8 cellular contexts compared by ENCODE assay signal in the genomic region with DNA sequence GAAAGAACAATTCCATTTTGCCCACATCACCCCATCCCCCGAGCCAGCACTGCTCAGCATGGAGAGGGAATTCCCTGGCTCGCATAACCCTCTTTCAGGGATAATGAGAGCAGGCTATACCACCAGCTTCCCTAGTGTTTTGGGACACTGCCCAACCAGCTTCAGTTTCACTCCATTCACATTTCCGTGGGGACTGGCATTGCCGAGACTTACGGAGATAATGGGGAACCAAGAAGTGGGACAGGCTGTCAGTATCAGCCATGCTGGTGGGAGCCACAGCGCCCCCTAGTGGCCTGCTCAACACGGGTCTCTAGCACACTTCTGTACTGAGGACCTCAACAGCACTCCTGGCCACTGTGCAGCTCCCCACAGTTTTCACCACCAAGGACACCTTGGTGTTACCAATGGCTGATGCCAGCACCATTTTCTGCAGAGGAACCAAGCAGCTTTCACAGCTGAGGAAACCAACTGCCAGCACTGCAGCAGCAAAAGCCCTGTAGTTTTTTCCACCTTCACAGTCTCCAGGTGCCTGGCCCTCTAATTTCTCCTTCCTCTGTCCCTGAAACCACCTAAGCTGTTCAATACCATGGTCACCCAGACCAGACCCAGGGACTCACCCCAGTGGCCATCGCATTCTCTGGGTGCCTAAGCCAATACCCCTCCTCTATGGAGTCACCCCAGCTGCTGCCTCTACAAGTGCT. TPM values are rescaled to one million over a fixed set of nuclear protein-coding genes. Genes with fewer than 3 reads are reported as not detected.
DNase-seq lines count a peak whose midpoint lies in the region; ATAC-seq lines count a peak whose summit lies in the region.

No MANE protein-coding gene starts in this region.

- DNase-seq in COLO668 (lab: John Stamatoyannopoulos, UW; ENCODE audit: unreplicated experiment): peak; percentile 42
- peak; percentile 80 for DNase-seq in NCI-H82 (lab: John Stamatoyannopoulos, UW)
- DNase-seq in activated CD8-positive, alpha-beta T cell treated with anti-CD3 and anti-CD28 coated beads, Interleukin-2, amount 10 ng/mL, durations not matched to agents 7 days and 5 days: peak; percentile 87
- peak; percentile 75 to 78 (median 75) for DNase-seq in effector memory CD8-positive, alpha-beta T cell
- DNase-seq in mesenchymal stem cell: peak; percentile 51
- peak; percentile 62 for DNase-seq in stimulated activated CD8-positive, alpha-beta memory T cell treated with anti-CD3 and anti-CD28 coated beads, Interleukin-15, amount 100 ng/mL, for 1 hour (ENCODE audit: low read depth)

- no peaks in the 10 kb centered on the region for H3K9me3 Mint-ChIP-seq in activated CD8-positive, alpha-beta T cell treated with anti-CD3 and anti-CD28 coated beads, Interleukin-2, amount 10 ng/mL, durations not matched to agents 7 days and 5 days (ENCODE audit: insufficient read depth)
- H3K9me3 Mint-ChIP-seq in effector memory CD8-positive, alpha-beta T cell: no peaks in the 10 kb centered on the region

- no peak overlapping the region for H3K4ac ChIP-seq in mesenchymal stem cell (ENCODE audit: low read depth in 1 of 2, low read length in 2 of 2)

- no peaks in the 10 kb centered on the region for H3K36me3 Mint-ChIP-seq in activated CD8-positive, alpha-beta T cell treated with anti-CD3 and anti-CD28 coated beads, Interleukin-2, amount 10 ng/mL, durations not matched to agents 7 days and 5 days (ENCODE audit: low read depth)
- H3K36me3 Mint-ChIP-seq in effector memory CD8-positive, alpha-beta T cell (ENCODE audit: insufficient read depth): peaks cover 4% of the 10 kb centered on the region

- WGBS in mesenchymal stem cell: 54% methylated on average over 8 of the region's 8 CpGs

- no peak overlapping the region for H2BK15ac ChIP-seq in mesenchymal stem cell (ENCODE audit: low read depth, poor library complexity, severe bottlenecking)

- no peak overlapping the region for H2BK5ac ChIP-seq in mesenchymal stem cell (ENCODE audit: low read depth, low read length, poor library complexity, severe bottlenecking)

- H3K14ac ChIP-seq in mesenchymal stem cell (ENCODE audit: low read length in 2 of 2): no peak overlapping the region

- no peaks in the 10 kb centered on the region for H3K79me1 ChIP-seq in mesenchymal stem cell (replicated peaks; ENCODE audit: low read length, poor library complexity, severe bottlenecking)

- no peak overlapping the region for H2AK5ac ChIP-seq in mesenchymal stem cell (ENCODE audit: low read length, severe bottlenecking)

- no peak overlapping the region for H3K27ac ChIP-seq in mesenchymal stem cell (ENCODE audit: low read length, poor library complexity, severe bottlenecking)

- no peak overlapping the region for H3K4me2 ChIP-seq in mesenchymal stem cell (ENCODE audit: low read length, poor library complexity, severe bottlenecking)

- no peak overlapping the region for H4K91ac ChIP-seq in mesenchymal stem cell (ENCODE audit: low read length)

- peaks cover 0 to 8% of the 10 kb centered on the region in 2 experiments for H3K27me3 ChIP-seq in mesenchymal stem cell (ENCODE audit: control insufficient read depth in 1 of 2, insufficient read depth in 1 of 2, low read length in 2 of 2)

- peaks cover 2% of the 10 kb centered on the region for H3K9me3 ChIP-seq in mesenchymal stem cell (ENCODE audit: control insufficient read depth, low read length)

- H2BK120ac ChIP-seq in mesenchymal stem cell (ENCODE audit: low read depth, low read length): no peak overlapping the region

- peaks cover 0 to 16% of the 10 kb centered on the region in 2 experiments for H3K36me3 ChIP-seq in mesenchymal stem cell (ENCODE audit: control insufficient read depth in 1 of 2, insufficient read depth in 2 of 2, low read depth in 1 of 2, low read length in 2 of 2)

- H2AFZ ChIP-seq in mesenchymal stem cell (ENCODE audit: low read depth, low read length): no peak overlapping the region

- POLR2A ChIA-PET in activated CD8-positive, alpha-beta T cell treated with anti-CD3 and anti-CD28 coated beads, Interleukin-2, amount 10 ng/mL, durations not matched to agents 7 days and 5 days (lab: Charles Lee): interaction anchor here (0.5 kb wide), 1 partner anchor 340 kb away, joined by 3 read pairs; no protein-coding TSS in a partner anchor

- no peak overlapping the region for H3K23ac ChIP-seq in mesenchymal stem cell (ENCODE audit: low read length in 2 of 2)

- no peaks in the 10 kb centered on the region for H3K27me3 Mint-ChIP-seq in activated CD8-positive, alpha-beta T cell treated with anti-CD3 and anti-CD28 coated beads, Interleukin-2, amount 10 ng/mL, durations not matched to agents 7 days and 5 days (ENCODE audit: low read depth)
- H3K27me3 Mint-ChIP-seq in effector memory CD8-positive, alpha-beta T cell: no peaks in the 10 kb centered on the region

- no peak overlapping the region for H3K18ac ChIP-seq in mesenchymal stem cell (ENCODE audit: low read depth in 1 of 2, low read length in 2 of 2)

- no peak overlapping the region for H3K27ac Mint-ChIP-seq in activated CD8-positive, alpha-beta T cell treated with anti-CD3 and anti-CD28 coated beads, Interleukin-2, amount 10 ng/mL, durations not matched to agents 7 days and 5 days
- H3K27ac Mint-ChIP-seq in effector memory CD8-positive, alpha-beta T cell: no peak overlapping the region

- peaks cover 1% of the 10 kb centered on the region for H3K4me1 Mint-ChIP-seq in activated CD8-positive, alpha-beta T cell treated with anti-CD3 and anti-CD28 coated beads, Interleukin-2, amount 10 ng/mL, durations not matched to agents 7 days and 5 days (ENCODE audit: low read depth)
- peaks cover 3 to 9% of the 10 kb centered on the region in 2 donors for H3K4me1 Mint-ChIP-seq in effector memory CD8-positive, alpha-beta T cell (ENCODE audit: low read depth in 2 of 2)

- H3K4me3 Mint-ChIP-seq in activated CD8-positive, alpha-beta T cell treated with anti-CD3 and anti-CD28 coated beads, Interleukin-2, amount 10 ng/mL, durations not matched to agents 7 days and 5 days: no peak overlapping the region
- H3K4me3 Mint-ChIP-seq in effector memory CD8-positive, alpha-beta T cell: peak overlapping the region in 1 of 2 donors; percentile 41

- H4K8ac ChIP-seq in mesenchymal stem cell (ENCODE audit: low read length): no peak overlapping the region

- H3K9ac ChIP-seq in mesenchymal stem cell (ENCODE audit: low read length): no peak overlapping the region

- H2BK12ac ChIP-seq in mesenchymal stem cell (ENCODE audit: low read length in 2 of 2): no peak overlapping the region

- H3K4me3 ChIP-seq in mesenchymal stem cell (ENCODE audit: insufficient read depth in 1 of 2, low read depth in 1 of 2, low read length in 2 of 2): peak overlapping the region in 1 of 2 experiments; percentile 41

- H3K4me1 ChIP-seq in mesenchymal stem cell (ENCODE audit: control insufficient read depth, insufficient read depth, low read depth, low read length): peaks cover 6% of the 10 kb centered on the region

- ATAC-seq in HG02678 (IDR thresholded peaks at IDR 0.05; ENCODE audit: unreplicated experiment) (peak; percentile 65), HG02870 (IDR thresholded peaks at IDR 0.05; ENCODE audit: unreplicated experiment) (no peak)
- peak; percentile 100 for ATAC-seq in activated CD8-positive, alpha-beta T cell treated with anti-CD3 and anti-CD28 coated beads, Interleukin-2, amount 10 ng/mL, durations not matched to agents 7 days and 5 days
- ATAC-seq in effector memory CD8-positive, alpha-beta T cell (replicated peaks): peak; percentile 99

- CTCF ChIA-PET in activated CD8-positive, alpha-beta T cell treated with anti-CD3 and anti-CD28 coated beads, Interleukin-2, amount 10 ng/mL, durations not matched to agents 7 days and 5 days (lab: Charles Lee): interaction anchor here (0.5 to 3.0 kb wide), 29 partner anchors 9 to 465 kb away, joined by 3 to 19 read pairs (median 4); partner anchors contain the start of genes AP2A1 and CD37

RNA-seq across cellular contexts. Expression of gene SLC6A16, which starts 23.7 kb away (rescaled TPM):
- total RNA-seq in activated CD8-positive, alpha-beta T cell treated with anti-CD3 and anti-CD28 coated beads, Interleukin-2, amount 10 ng/mL, durations not matched to agents 7 days and 5 days: 1 to 10 TPM; 3.4 to 3.5 TPM
- 3.5 TPM for polyA plus RNA-seq in mesenchymal stem cell (2013, experiment 1 of 2)
- 3.6 TPM for polyA plus RNA-seq in mesenchymal stem cell (2013, experiment 2 of 2)

RNA-seq across cellular contexts. Expression of gene CD37, which starts 33.9 kb away (rescaled TPM):
- 100 to 1,000 TPM; 162 to 176 TPM for total RNA-seq in activated CD8-positive, alpha-beta T cell treated with anti-CD3 and anti-CD28 coated beads, Interleukin-2, amount 10 ng/mL, durations not matched to agents 7 days and 5 days
- polyA plus RNA-seq in mesenchymal stem cell (2013, experiment 1 of 2): not detected
- polyA plus RNA-seq in mesenchymal stem cell (2013, experiment 2 of 2): not detected
